ENCODE assay signal across 24 cellular contexts in genomic region chr10:29751232-29751631, GRCh38.
"Had no signal": no experiment of that assay in that cellular context is flagged by ENCODE, and none has a peak within 500 bp of the region (broad histone marks: within the 10 kb centered on the region; RNA-seq: fewer than 3 reads in every experiment).

No MANE protein-coding gene starts in this region.

- FAIRE-seq: HTR-8/SVneo had no signal

- H3K4me2 ChIP-seq: PC-9 had no signal

- H3K4me1 ChIP-seq: Peyer's patch had no signal

- H2AFZ ChIP-seq: PC-9 had no signal

- ATAC-seq: Right ventricle myocardium inferior had no signal

- H3K27ac ChIP-seq: HL-60, PC-9, Peyer's patch, SJCRH30 had no signal

- H3K36me3 ChIP-seq: Peyer's patch, SJCRH30 had no signal

- H3K4me3 ChIP-seq: PC-9, Peyer's patch, SJCRH30 had no signal

- H3K27me3 ChIP-seq: Peyer's patch had no signal

- H3K9me3 ChIP-seq: Peyer's patch, SJCRH30 had no signal

- DNase-seq: KBM-7, MV-4-11, NCI-H1048, NCI-H1105, NCI-H1417, NCI-H146, NCI-H1694 treated with DMSO at 0.1 percent for 48 hours, NCI-H1930, NCI-H2081, NCI-H2107, NCI-H226, NCI-H446, NCI-H510A, NCI-H524 treated with DMSO at 0.1 percent for 48 hours, NCI-H69, NCI-H774, OCI-M1, PC-9, Peyer's patch, SHP77 treated with DMSO at 0.1 percent for 48 hours, SJCRH30 had no signal
